In genomic region chr4:175540732-175541131, GRCh38 we compare ENCODE assay signal across 1 cellular context.
TF ChIP-seq lines count a peak whose summit lies in the region.

No MANE protein-coding gene starts in this region.

TF ChIP-seq in HCT116, 20 proteins besides CTCF, POLR2A, EP300 and RAD21 (continued from another document):
- TF ChIP-seq, protein P1, sequence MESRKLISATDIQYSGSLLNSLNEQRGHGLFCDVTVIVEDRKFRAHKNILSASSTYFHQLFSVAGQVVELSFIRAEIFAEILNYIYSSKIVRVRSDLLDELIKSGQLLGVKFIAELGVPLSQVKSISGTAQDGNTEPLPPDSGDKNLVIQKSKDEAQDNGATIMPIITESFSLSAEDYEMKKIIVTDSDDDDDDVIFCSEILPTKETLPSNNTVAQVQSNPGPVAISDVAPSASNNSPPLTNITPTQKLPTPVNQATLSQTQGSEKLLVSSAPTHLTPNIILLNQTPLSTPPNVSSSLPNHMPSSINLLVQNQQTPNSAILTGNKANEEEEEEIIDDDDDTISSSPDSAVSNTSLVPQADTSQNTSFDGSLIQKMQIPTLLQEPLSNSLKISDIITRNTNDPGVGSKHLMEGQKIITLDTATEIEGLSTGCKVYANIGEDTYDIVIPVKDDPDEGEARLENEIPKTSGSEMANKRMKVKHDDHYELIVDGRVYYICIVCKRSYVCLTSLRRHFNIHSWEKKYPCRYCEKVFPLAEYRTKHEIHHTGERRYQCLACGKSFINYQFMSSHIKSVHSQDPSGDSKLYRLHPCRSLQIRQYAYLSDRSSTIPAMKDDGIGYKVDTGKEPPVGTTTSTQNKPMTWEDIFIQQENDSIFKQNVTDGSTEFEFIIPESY (IDR thresholded peaks at IDR 0.05; ENCODE audit: extremely low read depth, insufficient replicate concordance, low read length): no peak
- TF ChIP-seq JUND (IDR thresholded peaks at IDR 0.05): no peak
- no peak for TF ChIP-seq ATF3 (IDR thresholded peaks at IDR 0.05)
- TF ChIP-seq, protein P2, sequence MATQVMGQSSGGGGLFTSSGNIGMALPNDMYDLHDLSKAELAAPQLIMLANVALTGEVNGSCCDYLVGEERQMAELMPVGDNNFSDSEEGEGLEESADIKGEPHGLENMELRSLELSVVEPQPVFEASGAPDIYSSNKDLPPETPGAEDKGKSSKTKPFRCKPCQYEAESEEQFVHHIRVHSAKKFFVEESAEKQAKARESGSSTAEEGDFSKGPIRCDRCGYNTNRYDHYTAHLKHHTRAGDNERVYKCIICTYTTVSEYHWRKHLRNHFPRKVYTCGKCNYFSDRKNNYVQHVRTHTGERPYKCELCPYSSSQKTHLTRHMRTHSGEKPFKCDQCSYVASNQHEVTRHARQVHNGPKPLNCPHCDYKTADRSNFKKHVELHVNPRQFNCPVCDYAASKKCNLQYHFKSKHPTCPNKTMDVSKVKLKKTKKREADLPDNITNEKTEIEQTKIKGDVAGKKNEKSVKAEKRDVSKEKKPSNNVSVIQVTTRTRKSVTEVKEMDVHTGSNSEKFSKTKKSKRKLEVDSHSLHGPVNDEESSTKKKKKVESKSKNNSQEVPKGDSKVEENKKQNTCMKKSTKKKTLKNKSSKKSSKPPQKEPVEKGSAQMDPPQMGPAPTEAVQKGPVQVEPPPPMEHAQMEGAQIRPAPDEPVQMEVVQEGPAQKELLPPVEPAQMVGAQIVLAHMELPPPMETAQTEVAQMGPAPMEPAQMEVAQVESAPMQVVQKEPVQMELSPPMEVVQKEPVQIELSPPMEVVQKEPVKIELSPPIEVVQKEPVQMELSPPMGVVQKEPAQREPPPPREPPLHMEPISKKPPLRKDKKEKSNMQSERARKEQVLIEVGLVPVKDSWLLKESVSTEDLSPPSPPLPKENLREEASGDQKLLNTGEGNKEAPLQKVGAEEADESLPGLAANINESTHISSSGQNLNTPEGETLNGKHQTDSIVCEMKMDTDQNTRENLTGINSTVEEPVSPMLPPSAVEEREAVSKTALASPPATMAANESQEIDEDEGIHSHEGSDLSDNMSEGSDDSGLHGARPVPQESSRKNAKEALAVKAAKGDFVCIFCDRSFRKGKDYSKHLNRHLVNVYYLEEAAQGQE (IDR thresholded peaks at IDR 0.05; ENCODE audit: low read depth): no peak
- TF ChIP-seq POLR2AphosphoS5 (IDR thresholded peaks at IDR 0.05; ENCODE audit: low read depth, low read length): no peak
- TF ChIP-seq CEBPB (IDR thresholded peaks at IDR 0.05; ENCODE audit: low read depth): no peak
- TF ChIP-seq CBX3 (IDR thresholded peaks at IDR 0.05; ENCODE audit: low read depth): no peak
